2 cellular contexts compared by ENCODE assay signal in genomic region chr14:24051789-24052655, GRCh38.
TF ChIP-seq lines count a peak whose summit lies in the region.

Gene CARMIL3, plus strand, starts transcription at chr14:24052009. Its CDS starts 145 bp downstream, at chr14:24052154.

TF ChIP-seq in HCT116, 20 proteins besides CTCF, POLR2A, EP300 and RAD21:
- TF ChIP-seq POLR2AphosphoS5 (IDR thresholded peaks at IDR 0.05; ENCODE audit: low read depth, low read length): peak; percentile 40; the same call in 1 of the 2 replicates
- peak; percentile 81 for TF ChIP-seq REST (IDR thresholded peaks at IDR 0.05; ENCODE audit: low read depth)
- TF ChIP-seq ELF1 (IDR thresholded peaks at IDR 0.05; ENCODE audit: borderline replicate concordance, low read depth): no peak

TF ChIP-seq in GM12878, 131 proteins besides CTCF, POLR2A, EP300 and RAD21 (continues in another document):
- TF ChIP-seq KDM1A (IDR thresholded peaks at IDR 0.05; ENCODE audit: borderline replicate concordance) (no peak), ZZZ3 (IDR thresholded peaks at IDR 0.05; ENCODE audit: control insufficient read depth, insufficient read length, low read depth) (no peak), ZNF217 (IDR thresholded peaks at IDR 0.05) (no peak), BHLHE40 (IDR thresholded peaks at IDR 0.05; ENCODE audit: borderline replicate concordance in 1 of 2, low read depth in 2 of 2, low read length in 1 of 2) (peak in 1 of 2 experiments; percentile 56; a peak in 2 of 4 replicates), E2F8 (IDR thresholded peaks at IDR 0.05; ENCODE audit: low read depth, partially characterized antibody) (no peak), DPF2 (IDR thresholded peaks at IDR 0.05) (peak; percentile 65; the same call in 1 of the 2 replicates), ATF3 (IDR thresholded peaks at IDR 0.05; ENCODE audit: borderline replicate concordance, extremely low read depth, low read depth, low read length) (no peak), ZNF24 (IDR thresholded peaks at IDR 0.05) (no peak), NRF1 (conservative IDR thresholded peaks at IDR 0.05; ENCODE audit: low read depth, low read length) (peak; percentile 43), ATF2 (IDR thresholded peaks at IDR 0.05; ENCODE audit: low read length) (no peak), ZNF384 (IDR thresholded peaks at IDR 0.05; ENCODE audit: borderline replicate concordance, low read depth, low read length) (no peak), ATF7 (IDR thresholded peaks at IDR 0.05; ENCODE audit: low read depth) (no peak), IKZF1 (conservative IDR thresholded peaks at IDR 0.05) (peak; percentile 69), RCOR1 (conservative IDR thresholded peaks at IDR 0.05; ENCODE audit: low read depth, low read length) (no peak), POLR2AphosphoS5 (IDR thresholded peaks at IDR 0.05; ENCODE audit: low read length) (peak; percentile 29; the same call in 1 of the 2 replicates), BRCA1 (IDR thresholded peaks at IDR 0.05; ENCODE audit: low read depth, low read length) (no peak), TCF12 (IDR thresholded peaks at IDR 0.05; ENCODE audit: low read depth, low read length) (no peak), BCL3 (IDR thresholded peaks at IDR 0.05; ENCODE audit: borderline replicate concordance, insufficient read depth, low read depth, low read length, poor library complexity, severe bottlenecking) (no peak), RAD51 (IDR thresholded peaks at IDR 0.05) (no peak), ELK1 (IDR thresholded peaks at IDR 0.05; ENCODE audit: low read depth, low read length) (no peak), SREBF2 (IDR thresholded peaks at IDR 0.05; ENCODE audit: low read length) (no peak), MTA2 (IDR thresholded peaks at IDR 0.05; ENCODE audit: low read depth) (no peak), SREBF1 (IDR thresholded peaks at IDR 0.05; ENCODE audit: low read length) (no peak), NKRF (conservative IDR thresholded peaks at IDR 0.05) (peak; percentile 39; the same call in 1 of the 2 replicates), NFYA (IDR thresholded peaks at IDR 0.05; ENCODE audit: borderline replicate concordance, low read depth, low read length) (no peak), CHD4 (IDR thresholded peaks at IDR 0.05) (no peak), PAX5 (IDR thresholded peaks at IDR 0.05; ENCODE audit: borderline replicate concordance, low read depth, low read length) (no peak), MYC (IDR thresholded peaks at IDR 0.05; ENCODE audit: insufficient read depth, insufficient read length, insufficient replicate concordance, low read length, severe bottlenecking) (no peak), MXI1 (IDR thresholded peaks at IDR 0.05; ENCODE audit: low read depth, low read length) (peak; percentile 42; the same call in 1 of the 2 replicates), EED (IDR thresholded peaks at IDR 0.05; ENCODE audit: low read depth) (no peak), TCF3 (IDR thresholded peaks at IDR 0.05; ENCODE audit: borderline replicate concordance, insufficient read depth, low read depth, low read length) (0 out of 2 replicates have a peak, but pooled peaks have one; percentile 19), ETV6 (conservative IDR thresholded peaks at IDR 0.05 in 1 of 2, IDR thresholded peaks at IDR 0.05 in 1 of 2; ENCODE audit: borderline replicate concordance in 1 of 2, low read depth in 1 of 2) (no peak), SIX5 (IDR thresholded peaks at IDR 0.05; ENCODE audit: low read depth, low read length, severe bottlenecking) (no peak), KAT2A (conservative IDR thresholded peaks at IDR 0.05; ENCODE audit: control insufficient read depth, low read depth, low read length) (no peak), PRDM15 (CRISPR knock-in tag; IDR thresholded peaks at IDR 0.05) (no peak), BACH1 (IDR thresholded peaks at IDR 0.05; ENCODE audit: borderline replicate concordance) (peak; percentile 88), RBBP5 (conservative IDR thresholded peaks at IDR 0.05) (no peak), REST (IDR thresholded peaks at IDR 0.05; ENCODE audit: low read depth, low read length) (peak; percentile 94), USF1 (IDR thresholded peaks at IDR 0.05; ENCODE audit: borderline replicate concordance, extremely low read length, insufficient read depth, low read depth, low read length) (no peak)
